19 cellular contexts compared by ENCODE assay signal in the genomic region with DNA sequence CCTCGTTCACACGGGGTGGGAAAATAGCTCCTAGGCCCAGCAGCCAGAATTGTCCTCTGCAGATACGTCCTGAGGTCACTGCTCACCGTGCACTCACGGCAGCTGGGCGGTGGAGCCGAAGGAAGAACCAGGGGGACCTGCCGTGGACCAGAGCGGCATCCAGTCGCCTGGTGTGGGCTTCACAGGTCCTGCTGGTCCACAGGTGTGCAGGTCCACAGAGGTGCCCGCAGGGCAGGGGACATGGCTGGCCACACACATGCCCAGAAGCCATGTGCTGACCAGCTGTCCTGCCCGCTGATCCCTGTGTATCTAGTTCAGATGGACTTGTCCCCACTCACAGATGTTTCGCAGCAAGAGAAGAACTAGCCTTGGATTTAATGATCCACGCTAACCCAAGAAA. TPM values are rescaled to one million over a fixed set of nuclear protein-coding genes. Genes with fewer than 3 reads are reported as not detected.
"Had no signal": no experiment of that assay in that cellular context is flagged by ENCODE, and none has a peak within 500 bp of the region (broad histone marks: within the 10 kb centered on the region; RNA-seq: fewer than 3 reads in every experiment).

No MANE protein-coding gene starts in this region.

- H3K4me3 Mint-ChIP-seq: activated naive CD4-positive, alpha-beta T cell treated with anti-CD3 and anti-CD28 coated beads, Interleukin-2, amount 50 U/mL, for 24 hours; dendritic cell treated with granulocyte-macrophage colony-stimulating factor and Interleukin-4, amounts not matched to agents 40 ng/mL and 50 ng/mL, for 4 days; memory B cell; stimulated activated naive CD8-positive, alpha-beta T cell treated with anti-CD3 and anti-CD28 coated beads, Interleukin-15, amount 100 ng/mL, for 72 hours; T-cell; T-helper 2 cell treated with Interferon-gamma antibody and Interleukin-4, amounts not matched to agents 5 μg/mL and 100 μg/mL, for 36 hours had no signal

- H3K36me3 Mint-ChIP-seq: memory B cell, T-cell had no signal

- H3K27ac Mint-ChIP-seq: activated naive CD4-positive, alpha-beta T cell treated with anti-CD3 and anti-CD28 coated beads, Interleukin-2, amount 50 U/mL, for 24 hours; dendritic cell treated with granulocyte-macrophage colony-stimulating factor and Interleukin-4, amounts not matched to agents 40 ng/mL and 50 ng/mL, for 4 days; memory B cell; T-cell; T-helper 2 cell treated with Interferon-gamma antibody and Interleukin-4, amounts not matched to agents 5 μg/mL and 100 μg/mL, for 36 hours had no signal

- DNase-seq: activated gamma-delta T cell treated with Interleukin-2 at 50 U/mL for 16 hours; activated T-cell treated with anti-CD3 and anti-CD28 coated beads, Interleukin-2, amount 50 U/mL, for 1 hour; anterior cingulate cortex; body of pancreas; caudate nucleus; effector CD8-positive, alpha-beta T cell; hippocampal formation; mucosa of descending colon; stimulated activated CD4-positive, alpha-beta T cell treated with anti-CD3 and anti-CD28 coated beads, Interleukin-12 subunit alpha, Interleukin-12 subunit beta, amount 100 ng/mL, for 4 hours; stimulated activated CD4-positive, alpha-beta T cell treated with anti-CD3 and anti-CD28 coated beads, Interleukin-4, amount 100 ng/mL, for 4 hours; stimulated activated naive CD8-positive, alpha-beta T cell treated with anti-CD3 and anti-CD28 coated beads, Interleukin-15, amount 100 ng/mL, for 72 hours; T-cell had no signal

- ATAC-seq: body of pancreas; mucosa of descending colon; stimulated activated naive CD8-positive, alpha-beta T cell treated with anti-CD3 and anti-CD28 coated beads, Interleukin-15, amount 100 ng/mL, for 72 hours; T-cell had no signal

- H3K9me3 Mint-ChIP-seq: activated naive CD4-positive, alpha-beta T cell treated with anti-CD3 and anti-CD28 coated beads, Interleukin-2, amount 50 U/mL, for 24 hours; memory B cell had no signal

RNA-seq across cellular contexts. Expression of gene PKP3, which starts 10.6 kb away (rescaled TPM):
- total RNA-seq: frontal cortex had no signal

RNA-seq across cellular contexts. Expression of gene ANO9, which starts 58.4 kb away (rescaled TPM):
- total RNA-seq: endothelial cell of umbilical vein, frontal cortex, osteocyte had no signal
